1 cellular context compared by ENCODE assay signal in genomic region chr1:115136706-115137105, GRCh38.
TF ChIP-seq lines count a peak whose summit lies in the region.

No MANE protein-coding gene starts in this region.

TF ChIP-seq in IMR-90, 13 proteins besides CTCF, POLR2A, EP300 and RAD21 (continued from another document):
- TF ChIP-seq ELK1 (IDR thresholded peaks at IDR 0.05; ENCODE audit: borderline replicate concordance, low read depth, low read length) (no peak), SMC3 (IDR thresholded peaks at IDR 0.05; ENCODE audit: low read depth, low read length) (no peak), MAZ (IDR thresholded peaks at IDR 0.05; ENCODE audit: borderline replicate concordance, low read depth, low read length) (no peak), RFX5 (IDR thresholded peaks at IDR 0.05; ENCODE audit: low read depth, low read length) (no peak), MAFK (IDR thresholded peaks at IDR 0.05; ENCODE audit: low read depth, low read length) (no peak), NFE2L2 (IDR thresholded peaks at IDR 0.05; ENCODE audit: low read depth, low read length) (no peak), BHLHE40 (IDR thresholded peaks at IDR 0.05; ENCODE audit: low read depth, low read length) (no peak), CEBPB (IDR thresholded peaks at IDR 0.05; ENCODE audit: low read depth, low read length) (no peak)
